ENCODE assay signal across 12 cellular contexts in genomic region chr6:82396964-82397761, GRCh38. TPM values are rescaled to one million over a fixed set of nuclear protein-coding genes. Genes with fewer than 3 reads are reported as not detected.
DNase-seq lines count a peak whose midpoint lies in the region; ATAC-seq and TF ChIP-seq lines count a peak whose summit lies in the region.
"Had no signal": no experiment of that assay in that cellular context is flagged by ENCODE, and none has a peak within 500 bp of the region (broad histone marks: within the 10 kb centered on the region; RNA-seq: fewer than 3 reads in every experiment).

No MANE protein-coding gene starts in this region.

- H3K4me3 Mint-ChIP-seq in osteocyte (ENCODE audit: unreplicated experiment) = no peak overlapping the region
- H3K4me3 Mint-ChIP-seq: activated naive CD8-positive, alpha-beta T cell had no signal

- H3K4me1 ChIP-seq in lung (ENCODE audit: control insufficient read depth in 2 of 2, insufficient read depth in 2 of 2, low read length in 2 of 2) (no peaks in the 10 kb centered on the region), aorta (ENCODE audit: control insufficient read depth in 1 of 2, insufficient read depth in 2 of 2, low read length in 2 of 2) (no peaks in the 10 kb centered on the region)

- H3K27me3 ChIP-seq in lung (ENCODE audit: control insufficient read depth, insufficient read depth) = no peaks in the 10 kb centered on the region
- H3K27me3 ChIP-seq in aorta (ENCODE audit: control insufficient read depth in 1 of 2, insufficient read depth in 2 of 2, low read length in 1 of 2) = no peaks in the 10 kb centered on the region

- no peak overlapping the region for H3K4me3 ChIP-seq in astrocyte of the spinal cord (ENCODE audit: low read depth, low read length)
- no peak overlapping the region for H3K4me3 ChIP-seq in lung
- no peak overlapping the region for H3K4me3 ChIP-seq in aorta (ENCODE audit: low read length in 2 of 2)

- peaks cover 14% of the 10 kb centered on the region for H3K4me1 Mint-ChIP-seq in osteocyte (ENCODE audit: unreplicated experiment)

- TF ChIP-seq CTCF in astrocyte of the spinal cord (IDR thresholded peaks at IDR 0.05; ENCODE audit: low read depth, low read length) (no peak), lung (IDR thresholded peaks at IDR 0.05; ENCODE audit: control extremely low read depth, extremely low read depth) (no peak), osteocyte (IDR thresholded peaks at IDR 0.05) (no peak)

- peak; percentile 74 for DNase-seq in GM03348 (ENCODE audit: low spot score)
- DNase-seq in HT-29 (ENCODE audit: low spot score) = peak; percentile 51
- peak; percentile 96 for DNase-seq in astrocyte of the spinal cord (ENCODE audit: low read depth, low spot score)
- no peak for DNase-seq in lung (ENCODE audit: low spot score)
- no peak for DNase-seq in stimulated activated CD4-positive, alpha-beta T cell treated with anti-CD3 and anti-CD28 coated beads, Interleukin-12 subunit alpha, Interleukin-12 subunit beta, amount 100 ng/mL, for 4 hours
- DNase-seq in osteocyte (ENCODE audit: extremely low spot score, unreplicated experiment) = no peak
- no peak for DNase-seq in aorta
- DNase-seq: hippocampal formation, NCI-H345, WERI-Rb-1 had no signal

- intact Hi-C loops in aorta (cut with DNase I) = no loop called here

- H3K27me3 Mint-ChIP-seq in osteocyte (ENCODE audit: unreplicated experiment) = no peaks in the 10 kb centered on the region

- H3K9me3 Mint-ChIP-seq in osteocyte (ENCODE audit: unreplicated experiment) = no peaks in the 10 kb centered on the region

- H3K27ac ChIP-seq in lung (ENCODE audit: low read depth in 1 of 2, low read length in 1 of 2) = no peak overlapping the region
- H3K27ac ChIP-seq in aorta (ENCODE audit: low read depth in 1 of 2, low read length in 2 of 2) = no peak overlapping the region
- H3K27ac ChIP-seq: WERI-Rb-1 had no signal

- in situ Hi-C loops in astrocyte of the spinal cord (cut with HindIII; ENCODE audit: low sequenced_read_pairs) = no loop called here

- H3K36me3 ChIP-seq in lung (ENCODE audit: control insufficient read depth in 2 of 2, insufficient read depth in 2 of 2, low read length in 2 of 2) = no peaks in the 10 kb centered on the region
- no peaks in the 10 kb centered on the region for H3K36me3 ChIP-seq in aorta (ENCODE audit: control insufficient read depth in 1 of 2, insufficient read depth in 2 of 2, low read length in 1 of 2)
- H3K36me3 ChIP-seq: WERI-Rb-1 had no signal

- H3K36me3 Mint-ChIP-seq in osteocyte (ENCODE audit: unreplicated experiment) = peaks cover 2% of the 10 kb centered on the region
- H3K36me3 Mint-ChIP-seq: activated naive CD8-positive, alpha-beta T cell had no signal

- WGBS in lung, 2 donors = 88 to 95% methylated on average over 1 of the region's 1 CpG
- WGBS in aorta, 2 donors = 93 to 94% methylated on average over 1 of the region's 1 CpG

- no peak overlapping the region for H3K27ac Mint-ChIP-seq in osteocyte (ENCODE audit: unreplicated experiment)
- H3K27ac Mint-ChIP-seq: activated naive CD8-positive, alpha-beta T cell had no signal

- ATAC-seq in lung (ENCODE audit: insufficient read depth, low FRiP score) (peak; percentile 53), HG03025 (IDR thresholded peaks at IDR 0.05; ENCODE audit: low FRiP score, unreplicated experiment) (no peak), aorta (ENCODE audit: low FRiP score) (no peak)

- H3K9me3 ChIP-seq in lung (ENCODE audit: control insufficient read depth in 2 of 2, insufficient read depth in 1 of 2, low read length in 1 of 2) = no peaks in the 10 kb centered on the region
- H3K9me3 ChIP-seq in aorta (ENCODE audit: control insufficient read depth, low read length) = no peaks in the 10 kb centered on the region

RNA-seq across cellular contexts. Expression of gene TPBG, which starts 33.5 kb away (rescaled TPM):
- total RNA-seq in HT-29 (2014; rRNA removed; shearing (Covaris generic)) = 12.3 and 13.8 TPM in 2 replicates
- 10 to 100 TPM in 1 of 2 donors, 1 to 10 TPM in 1; 10.0 to 14.4 TPM for total RNA-seq in lung
- polyA plus RNA-seq in lung = 1 to 10 TPM; 6.1 to 8.2 TPM
- 44.1 and 47.1 TPM in 2 replicates for total RNA-seq in osteocyte
- total RNA-seq in aorta = 10 to 100 TPM; 20.1 to 27.6 TPM
- 10 to 100 TPM in 1 of 2 donors, 1 to 10 TPM in 1; 3.4 to 30.0 TPM for polyA plus RNA-seq in aorta

Comparison
In these comparisons a context has a peak if more than half of its experiments do, and no peak if none do; other contexts are left out.
1. DNase-seq: peak in GM03348 (single experiment), HT-29 (single experiment) and astrocyte of the spinal cord (single experiment); none in lung (single experiment), stimulated activated CD4-positive, alpha-beta T cell treated with anti-CD3 and anti-CD28 coated beads, Interleukin-12 subunit alpha, Interleukin-12 subunit beta, amount 100 ng/mL, for 4 hours (single experiment), osteocyte (single experiment) and aorta (0 of 2).